In the genomic region with DNA sequence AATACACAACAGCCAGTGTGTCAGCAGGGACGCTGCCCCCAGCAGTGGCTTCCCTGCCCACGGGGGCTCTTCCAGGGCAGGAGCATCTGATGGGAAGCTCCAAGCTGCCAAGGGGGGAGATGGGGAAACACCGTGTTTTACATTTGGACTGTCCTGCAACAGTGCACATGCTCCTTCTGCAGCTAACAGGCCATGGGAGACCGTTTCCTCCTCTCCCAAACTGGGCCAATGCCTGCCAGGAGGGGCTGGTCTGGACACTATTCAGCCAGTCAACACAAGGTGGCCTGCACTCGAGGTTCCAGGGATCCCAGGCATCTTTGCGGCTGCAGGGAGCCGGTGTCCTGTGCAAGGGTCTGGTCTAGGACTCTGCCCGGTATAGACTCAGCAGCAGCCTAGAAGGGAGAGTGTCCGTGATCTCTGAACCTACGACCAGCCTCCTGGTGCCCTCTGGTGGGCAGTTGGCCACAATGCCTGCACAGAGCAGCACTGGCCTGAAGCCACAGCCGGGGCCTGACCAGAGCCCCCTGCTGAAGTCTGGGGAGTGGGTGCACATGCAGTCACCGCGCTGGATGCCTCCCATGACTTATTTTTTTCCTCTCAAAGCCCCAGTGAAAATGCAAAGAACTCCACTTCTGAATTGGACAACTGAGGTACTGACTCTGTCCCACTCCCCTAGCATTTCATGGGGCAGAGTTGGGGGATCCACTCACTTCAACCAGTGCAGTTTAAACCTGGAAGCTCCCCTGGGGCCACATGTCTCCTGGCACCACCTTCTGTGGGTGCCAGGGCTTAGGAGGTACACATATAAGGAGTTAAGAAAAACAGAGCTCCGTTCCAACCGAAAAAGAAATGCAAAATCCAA, we compare ENCODE assay signal across 8 cellular contexts. TPM values are rescaled to one million over a fixed set of nuclear protein-coding genes. Genes with fewer than 3 reads are reported as not detected.
DNase-seq lines count a peak whose midpoint lies in the region; ATAC-seq and TF ChIP-seq lines count a peak whose summit lies in the region.

No MANE protein-coding gene starts in this region.

- DNase-seq in AG04450 (ENCODE audit: low read depth, low spot score) (peak; percentile 8), GM13976 (ENCODE audit: low spot score) (peak; percentile 84), NCI-H146 treated with DMSO at 0.1 percent for 48 hours (lab: John Stamatoyannopoulos, UW; ENCODE audit: unreplicated experiment) (peak; percentile 2), endothelial cell (ENCODE audit: low spot score) (peak; percentile 83), mesothelial cell of epicardium (ENCODE audit: low spot score in 2 of 2, unreplicated experiment in 2 of 2) (peak in 1 of 2 experiments; percentile 69), omental fat pad (ENCODE audit: low spot score) (no peak)
- DNase-seq in activated CD4-positive, alpha-beta T cell treated with anti-CD3 and anti-CD28 coated beads, Interleukin-2, amount 10 ng/mL, durations not matched to agents 24 days and 14 days: peak; percentile 79
- peak; percentile 7 for DNase-seq in stimulated activated naive CD4-positive, alpha-beta T cell treated with Interleukin-2 at 50 U/mL for 16 hours (lab: John Stamatoyannopoulos, UW)

- H3K27me3 Mint-ChIP-seq in activated CD4-positive, alpha-beta T cell treated with anti-CD3 and anti-CD28 coated beads, Interleukin-2, amount 10 ng/mL, durations not matched to agents 24 days and 14 days: no peaks in the 10 kb centered on the region
- H3K27me3 Mint-ChIP-seq in endothelial cell (ENCODE audit: unreplicated experiment): peaks cover 4% of the 10 kb centered on the region
- no peaks in the 10 kb centered on the region for H3K27me3 Mint-ChIP-seq in mesothelial cell of epicardium (ENCODE audit: low read depth)

- no peaks in the 10 kb centered on the region for H3K9me3 ChIP-seq in AG04450 (ENCODE audit: control insufficient read depth, insufficient read depth, low read length)

- ATAC-seq in omental fat pad (ENCODE audit: low FRiP score): no peak

- POLR2A ChIA-PET in AG04450 (lab: Yijun Ruan, JAX): no interaction called here

- in situ Hi-C loops in GM13976 (cut with MboI; ENCODE audit: low sequenced_read_pairs, unreplicated experiment): no loop called here

- CTCF ChIA-PET in AG04450 (lab: Charles Lee): interaction anchor here (0.6 to 2.7 kb wide), 15 partner anchors 8 to 348 kb away, joined by 3 to 14 read pairs (median 4); no protein-coding TSS in a partner anchor

- no peak overlapping the region for H3K27ac Mint-ChIP-seq in activated CD4-positive, alpha-beta T cell treated with anti-CD3 and anti-CD28 coated beads, Interleukin-2, amount 10 ng/mL, durations not matched to agents 24 days and 14 days
- no peak overlapping the region for H3K27ac Mint-ChIP-seq in endothelial cell (ENCODE audit: unreplicated experiment)
- no peak overlapping the region for H3K27ac Mint-ChIP-seq in mesothelial cell of epicardium

- H3K4me1 Mint-ChIP-seq in activated CD4-positive, alpha-beta T cell treated with anti-CD3 and anti-CD28 coated beads, Interleukin-2, amount 10 ng/mL, durations not matched to agents 24 days and 14 days: no peaks in the 10 kb centered on the region
- H3K4me1 Mint-ChIP-seq in endothelial cell (ENCODE audit: unreplicated experiment) (no peaks in the 10 kb centered on the region), mesothelial cell of epicardium (no peaks in the 10 kb centered on the region)

- H3K4me3 ChIP-seq in AG04450 (ENCODE audit: low read depth, low read length): no peak overlapping the region

- H3K36me3 Mint-ChIP-seq in activated CD4-positive, alpha-beta T cell treated with anti-CD3 and anti-CD28 coated beads, Interleukin-2, amount 10 ng/mL, durations not matched to agents 24 days and 14 days (ENCODE audit: low read depth): peaks cover 40% of the 10 kb centered on the region
- H3K36me3 Mint-ChIP-seq in endothelial cell (ENCODE audit: low read depth, unreplicated experiment): peaks cover 23% of the 10 kb centered on the region
- H3K36me3 Mint-ChIP-seq in mesothelial cell of epicardium: peaks cover 28% of the 10 kb centered on the region

- H3K4me3 Mint-ChIP-seq in activated CD4-positive, alpha-beta T cell treated with anti-CD3 and anti-CD28 coated beads, Interleukin-2, amount 10 ng/mL, durations not matched to agents 24 days and 14 days: no peak overlapping the region
- H3K4me3 Mint-ChIP-seq in endothelial cell (ENCODE audit: unreplicated experiment): no peak overlapping the region
- H3K4me3 Mint-ChIP-seq in mesothelial cell of epicardium: no peak overlapping the region

- H3K27ac ChIP-seq in AG04450 (ENCODE audit: low read depth, low read length): no peak overlapping the region

- intact Hi-C loops in activated CD4-positive, alpha-beta T cell treated with anti-CD3 and anti-CD28 coated beads, Interleukin-2, amount 10 ng/mL, durations not matched to agents 24 days and 14 days (cut with micrococcal nuclease): no loop called here

- H3K27me3 ChIP-seq in AG04450 (ENCODE audit: control insufficient read depth, insufficient read depth, low read length): no peaks in the 10 kb centered on the region

- TF ChIP-seq CTCF in AG04450 (IDR thresholded peaks at IDR 0.05; ENCODE audit: low read depth, low read length) (peak; percentile 78), GM13976 (IDR thresholded peaks at IDR 0.05; ENCODE audit: borderline replicate concordance, control extremely low read depth, extremely low read depth, insufficient read depth, missing control alignments) (peak; percentile 91), endothelial cell (IDR thresholded peaks at IDR 0.05; ENCODE audit: unreplicated experiment) (peak; percentile 72), mesothelial cell of epicardium (IDR thresholded peaks at IDR 0.05; ENCODE audit: unreplicated experiment) (peak; percentile 72), omental fat pad (IDR thresholded peaks at IDR 0.05) (no peak)

- no peaks in the 10 kb centered on the region for H3K9me3 Mint-ChIP-seq in activated CD4-positive, alpha-beta T cell treated with anti-CD3 and anti-CD28 coated beads, Interleukin-2, amount 10 ng/mL, durations not matched to agents 24 days and 14 days
- H3K9me3 Mint-ChIP-seq in endothelial cell (ENCODE audit: unreplicated experiment) (no peaks in the 10 kb centered on the region), mesothelial cell of epicardium (no peaks in the 10 kb centered on the region)

RNA-seq across cellular contexts. Expression of gene RCC2, which starts 33.3 kb away (rescaled TPM):
- 43.3 and 43.4 TPM in 2 replicates for polyA plus RNA-seq in AG04450 (2011; rRNA removed)
- polyA minus RNA-seq in AG04450 (2011; rRNA and poly(A)+ RNA removed): 50.1 and 62.1 TPM in 2 replicates
- 225 and 234 TPM in 2 replicates for total RNA-seq in activated CD4-positive, alpha-beta T cell treated with anti-CD3 and anti-CD28 coated beads, Interleukin-2, amount 10 ng/mL, durations not matched to agents 24 days and 14 days
- total RNA-seq in endothelial cell (ENCODE audit: unreplicated experiment): 180 TPM
- total RNA-seq in mesothelial cell of epicardium: 155 to 164 TPM (median 159 TPM) in 3 replicates
- total RNA-seq in omental fat pad: 10 to 100 TPM; 20.9 to 44.4 (median 26.6) TPM

RNA-seq across cellular contexts. Expression of gene PADI6, which starts 34.1 kb away (rescaled TPM):
- polyA plus RNA-seq in AG04450 (2011; rRNA removed): not detected in 2 replicates
- polyA minus RNA-seq in AG04450 (2011; rRNA and poly(A)+ RNA removed): not detected in 2 replicates
- not detected in 2 replicates for total RNA-seq in activated CD4-positive, alpha-beta T cell treated with anti-CD3 and anti-CD28 coated beads, Interleukin-2, amount 10 ng/mL, durations not matched to agents 24 days and 14 days
- total RNA-seq in endothelial cell (ENCODE audit: unreplicated experiment) (not detected), mesothelial cell of epicardium (not detected in 3 replicates), omental fat pad (not detected)

Comparison
In these comparisons a context has a peak if more than half of its experiments do, and no peak if none do; other contexts are left out.
1. CTCF ChIP-seq: peak in AG04450 (single experiment), GM13976 (single experiment), endothelial cell (single experiment) and mesothelial cell of epicardium (single experiment); none in omental fat pad (0 of 3).